20 cellular contexts compared by ENCODE assay signal in genomic region chr3:133410191-133410892, GRCh38. TPM values are rescaled to one million over a fixed set of nuclear protein-coding genes. Genes with fewer than 3 reads are reported as not detected.
DNase-seq lines count a peak whose midpoint lies in the region; ATAC-seq, FAIRE-seq and TF ChIP-seq lines count a peak whose summit lies in the region.
"Had no signal": no experiment of that assay in that cellular context is flagged by ENCODE, and none has a peak within 500 bp of the region (broad histone marks: within the 10 kb centered on the region; RNA-seq: fewer than 3 reads in every experiment).

No MANE protein-coding gene starts in this region.

- H3K27ac ChIP-seq in right lobe of liver (no peak overlapping the region), HepG2 (ENCODE audit: extremely low read length, insufficient read depth, low read length) (no peak overlapping the region), K562 (ENCODE audit: extremely low read depth, low read depth, low read length) (no peak overlapping the region), smooth muscle cell (ENCODE audit: low read depth) (no peak overlapping the region)
- H3K27ac ChIP-seq: 22Rv1, SJCRH30 had no signal

- no peaks in the 10 kb centered on the region for H3K36me3 Mint-ChIP-seq in activated CD8-positive, alpha-beta memory T cell treated with anti-CD3 and anti-CD28 coated beads, Interleukin-2, amount 10 ng/mL, durations not matched to agents 7 days and 5 days
- H3K36me3 Mint-ChIP-seq: CD4-positive, CD25-positive, alpha-beta regulatory T cell had no signal

- H3K4me3 Mint-ChIP-seq in activated CD8-positive, alpha-beta memory T cell treated with anti-CD3 and anti-CD28 coated beads, Interleukin-2, amount 10 ng/mL, durations not matched to agents 7 days and 5 days: no peak overlapping the region
- H3K4me3 Mint-ChIP-seq: CD4-positive, CD25-positive, alpha-beta regulatory T cell had no signal

- FAIRE-seq in HepG2 (lab: Jason Lieb, UNC) (no peak), K562 (lab: Jason Lieb, UNC) (no peak)
- FAIRE-seq: GM12878, H54, HTR-8/SVneo had no signal

- H3K36me3 ChIP-seq in right lobe of liver (no peaks in the 10 kb centered on the region), HepG2 (replicated peaks in 1 of 2; ENCODE audit: control insufficient read depth in 1 of 2, insufficient read depth in 2 of 2, low read length in 2 of 2) (no peaks in the 10 kb centered on the region), K562 (ENCODE audit: control insufficient read depth, insufficient read depth, low read length) (no peaks in the 10 kb centered on the region), smooth muscle cell (ENCODE audit: low read depth) (no peaks in the 10 kb centered on the region)
- H3K36me3 ChIP-seq: SJCRH30 had no signal

- no peak for TF ChIP-seq CTCF in right lobe of liver (IDR thresholded peaks at IDR 0.05)
- no peak for TF ChIP-seq CTCF in HepG2 (CRISPR knock-in tag; IDR thresholded peaks at IDR 0.05)
- TF ChIP-seq CTCF in K562 (IDR thresholded peaks at IDR 0.05 in 2 of 3, conservative IDR thresholded peaks at IDR 0.05 in 1 of 3; ENCODE audit: insufficient read depth in 2 of 3, low read depth in 1 of 3, low read length in 3 of 3): no peak
- no peak for TF ChIP-seq CTCF in smooth muscle cell (IDR thresholded peaks at IDR 0.05; ENCODE audit: borderline replicate concordance, insufficient read depth, poor library complexity, severe bottlenecking)

- no peak overlapping the region for H3K4me3 ChIP-seq in right lobe of liver
- H3K4me3 ChIP-seq in HepG2 (replicated peaks in 1 of 3; ENCODE audit: insufficient read depth in 1 of 3, low read depth in 2 of 3, low read length in 3 of 3): no peak overlapping the region
- no peak overlapping the region for H3K4me3 ChIP-seq in K562
- no peak overlapping the region for H3K4me3 ChIP-seq in smooth muscle cell
- H3K4me3 ChIP-seq: GM12878, SJCRH30 had no signal

- in situ Hi-C loops in HepG2 (cut with HindIII; ENCODE audit: extremely low pct_ligation_motif_present, low pct_unique_long_range_greater_than_20kb): no loop called here
- in situ Hi-C loops in K562 (cut with MboI): no loop called here

- no peak overlapping the region for H3K9ac ChIP-seq in HepG2 (ENCODE audit: insufficient read depth, low read depth, low read length)
- no peak overlapping the region for H3K9ac ChIP-seq in K562 (ENCODE audit: insufficient read depth in 1 of 2, low read depth in 2 of 2, low read length in 2 of 2)
- no peak overlapping the region for H3K9ac ChIP-seq in smooth muscle cell (ENCODE audit: low read depth)

- no peak for TF ChIP-seq EP300 in HepG2 (IDR thresholded peaks at IDR 0.05; ENCODE audit: low read depth in 2 of 2, low read length in 2 of 2)
- no peak for TF ChIP-seq EP300 in HepG2 (CRISPR knock-in tag; IDR thresholded peaks at IDR 0.05; ENCODE audit: borderline replicate concordance)
- no peak for TF ChIP-seq EP300 in K562 (IDR thresholded peaks at IDR 0.05; ENCODE audit: low read length)

- peaks cover 9% of the 10 kb centered on the region for H3F3A ChIP-seq in smooth muscle cell (ENCODE audit: low read depth)

- ATAC-seq in right lobe of liver (peak in 3 of 4 donors; percentile 47 to 68 (median 54)), HepG2 (no peak), K562 (peak; percentile 42; the same call in 2 of the 3 replicates), left lobe of liver (peak; percentile 61), GM19023 (IDR thresholded peaks at IDR 0.05; ENCODE audit: unreplicated experiment) (no peak)
- ATAC-seq in activated CD8-positive, alpha-beta memory T cell treated with anti-CD3 and anti-CD28 coated beads, Interleukin-2, amount 10 ng/mL, durations not matched to agents 7 days and 5 days: no peak
- ATAC-seq: GM12878 had no signal

- peaks cover 3% of the 10 kb centered on the region for H3K4me1 Mint-ChIP-seq in activated CD8-positive, alpha-beta memory T cell treated with anti-CD3 and anti-CD28 coated beads, Interleukin-2, amount 10 ng/mL, durations not matched to agents 7 days and 5 days

- no peak for TF ChIP-seq POLR2A in right lobe of liver (IDR thresholded peaks at IDR 0.05)
- TF ChIP-seq POLR2A in HepG2 (IDR thresholded peaks at IDR 0.05; ENCODE audit: insufficient read depth in 1 of 2, low read depth in 2 of 2, low read length in 2 of 2): no peak
- TF ChIP-seq POLR2A in K562 (conservative IDR thresholded peaks at IDR 0.05): no peak

- CTCF ChIA-PET in HepG2 (lab: Yijun Ruan, JAX; ENCODE audit: low intra/inter-chr PET ratio, low total read pairs): no interaction called here
- CTCF ChIA-PET in K562 (lab: Yijun Ruan, JAX; ENCODE audit: low intra/inter-chr PET ratio): no interaction called here
- CTCF ChIA-PET in activated CD8-positive, alpha-beta memory T cell treated with anti-CD3 and anti-CD28 coated beads, Interleukin-2, amount 10 ng/mL, durations not matched to agents 7 days and 5 days (lab: Charles Lee): no interaction called here

- no peaks in the 10 kb centered on the region for H3K9me3 Mint-ChIP-seq in activated CD8-positive, alpha-beta memory T cell treated with anti-CD3 and anti-CD28 coated beads, Interleukin-2, amount 10 ng/mL, durations not matched to agents 7 days and 5 days (ENCODE audit: low read depth)

- H3K27ac Mint-ChIP-seq in activated CD8-positive, alpha-beta memory T cell treated with anti-CD3 and anti-CD28 coated beads, Interleukin-2, amount 10 ng/mL, durations not matched to agents 7 days and 5 days: no peak overlapping the region
- H3K27ac Mint-ChIP-seq: CD4-positive, CD25-positive, alpha-beta regulatory T cell had no signal

- no peaks in the 10 kb centered on the region for H3K9me1 ChIP-seq in K562 (ENCODE audit: control insufficient read depth, insufficient read depth, low read length)

- DNase-seq in right lobe of liver (no peak), HepG2 (ENCODE audit: low spot score) (no peak), K562 (ENCODE audit: extremely low read depth in 1 of 4, low spot score in 3 of 4) (peak in 1 of 4 experiments; percentile 5), left lobe of liver (ENCODE audit: low spot score) (no peak), smooth muscle cell (lab: John Stamatoyannopoulos, UW; ENCODE audit: unreplicated experiment) (no peak), Ammon's horn (ENCODE audit: low spot score) (no peak)
- no peak for DNase-seq in activated CD8-positive, alpha-beta memory T cell treated with anti-CD3 and anti-CD28 coated beads, Interleukin-2, amount 10 ng/mL, durations not matched to agents 7 days and 5 days
- DNase-seq: AML-193; CD4-positive, CD25-positive, alpha-beta regulatory T cell; EL; NCI-H1092 treated with DMSO at 0.1 percent for 48 hours; NCI-H2081; NCI-H510A; NCI-H82; SJCRH30 had no signal

- H3K27me3 ChIP-seq in right lobe of liver (no peaks in the 10 kb centered on the region), HepG2 (ENCODE audit: control insufficient read depth in 1 of 2, insufficient read depth in 2 of 2, low read length in 2 of 2) (peaks cover 0 to 15% of the 10 kb centered on the region in 2 experiments; a peak in 3 of 5 replicates), K562 (ENCODE audit: control insufficient read depth in 2 of 2, insufficient read depth in 2 of 2, low read length in 2 of 2) (peaks cover 2 to 11% of the 10 kb centered on the region in 2 experiments; a peak in 3 of 5 replicates), smooth muscle cell (ENCODE audit: low read depth) (no peaks in the 10 kb centered on the region)
- H3K27me3 ChIP-seq: SJCRH30 had no signal

- H3K9me3 ChIP-seq in right lobe of liver: no peaks in the 10 kb centered on the region
- no peaks in the 10 kb centered on the region for H3K9me3 ChIP-seq in HepG2 (ENCODE audit: low read length)
- H3K9me3 ChIP-seq in K562 (replicated peaks; ENCODE audit: control insufficient read depth, insufficient read depth, low read depth, low read length): no peaks in the 10 kb centered on the region
- no peaks in the 10 kb centered on the region for H3K9me3 ChIP-seq in smooth muscle cell (replicated peaks; ENCODE audit: low read depth)
- H3K9me3 ChIP-seq: SJCRH30 had no signal

- POLR2A ChIA-PET in HepG2 (lab: Yijun Ruan, JAX): no interaction called here
- POLR2A ChIA-PET in K562 (lab: Yijun Ruan, JAX): interaction anchor here (0.6 kb wide), 1 partner anchor 880 kb away, joined by 4 read pairs; no protein-coding TSS in a partner anchor

- no peaks in the 10 kb centered on the region for H3K4me1 ChIP-seq in right lobe of liver
- no peaks in the 10 kb centered on the region for H3K4me1 ChIP-seq in HepG2 (ENCODE audit: insufficient read depth, low read length)
- peaks cover 0 to 3% of the 10 kb centered on the region in 2 experiments; a peak in 1 of 5 replicates for H3K4me1 ChIP-seq in K562 (replicated peaks in 1 of 2; ENCODE audit: control insufficient read depth in 2 of 2, insufficient read depth in 2 of 2, low read length in 2 of 2)
- peaks cover 22% of the 10 kb centered on the region for H3K4me1 ChIP-seq in smooth muscle cell (ENCODE audit: low read depth)

- TF ChIP-seq RAD21 in HepG2 (CRISPR knock-in tag; IDR thresholded peaks at IDR 0.05) (no peak), K562 (CRISPR knock-in tag; conservative IDR thresholded peaks at IDR 0.05 in 1 of 2, IDR thresholded peaks at IDR 0.05 in 1 of 2) (no peak)

- no peaks in the 10 kb centered on the region for H4K20me1 ChIP-seq in HepG2 (ENCODE audit: insufficient read depth, low read length)
- H4K20me1 ChIP-seq in K562 (replicated peaks; ENCODE audit: control insufficient read depth, insufficient read depth, low read length): no peaks in the 10 kb centered on the region
- no peaks in the 10 kb centered on the region for H4K20me1 ChIP-seq in smooth muscle cell (ENCODE audit: low read depth)

- 41% methylated on average over 11 of the region's 17 CpGs for WGBS in right lobe of liver (ENCODE audit: insufficient coverage, low coverage, low lambda C conversion rate, missing lambda C conversion rate)
- WGBS in HepG2 (ENCODE audit: low lambda C conversion rate): 17% methylated on average over 16 of the region's 17 CpGs
- 4% methylated on average over 17 of the region's 17 CpGs for WGBS in K562 (ENCODE audit: insufficient coverage, low coverage, missing lambda C conversion rate)
- 73% methylated on average over 17 of the region's 17 CpGs for WGBS in smooth muscle cell (ENCODE audit: low lambda C conversion rate)

- BruUV-seq in HepG2 (replicated peaks; lab: Mats Ljungman, UMichigan) (no TSS peak), K562 (replicated peaks; lab: Mats Ljungman, UMichigan) (no TSS peak)

- intact Hi-C loops in right lobe of liver (cut with DNase I): no loop called here
- intact Hi-C loops in HepG2 (cut with micrococcal nuclease; ENCODE audit: unreplicated experiment): no loop called here
- intact Hi-C loops in K562 (cut with micrococcal nuclease): no loop called here

- H3K79me2 ChIP-seq in HepG2 (ENCODE audit: insufficient read depth, low read length): no peaks in the 10 kb centered on the region
- H3K79me2 ChIP-seq in K562 (ENCODE audit: control insufficient read depth, insufficient read depth, low read length): no peaks in the 10 kb centered on the region
- no peaks in the 10 kb centered on the region for H3K79me2 ChIP-seq in smooth muscle cell (ENCODE audit: low read depth)

- no peaks in the 10 kb centered on the region for H3K27me3 Mint-ChIP-seq in activated CD8-positive, alpha-beta memory T cell treated with anti-CD3 and anti-CD28 coated beads, Interleukin-2, amount 10 ng/mL, durations not matched to agents 7 days and 5 days

- no peak overlapping the region for H2AFZ ChIP-seq in HepG2 (ENCODE audit: low read length)
- H2AFZ ChIP-seq in K562 (ENCODE audit: low read depth, low read length): no peak overlapping the region
- no peak overlapping the region for H2AFZ ChIP-seq in smooth muscle cell (ENCODE audit: low read depth)

- no peak overlapping the region for H3K4me2 ChIP-seq in HepG2 (ENCODE audit: low read depth, low read length)
- H3K4me2 ChIP-seq in K562 (ENCODE audit: insufficient read depth, low read length): no peak overlapping the region
- H3K4me2 ChIP-seq in smooth muscle cell: peak overlapping the region; percentile 51

RNA-seq across cellular contexts. Expression of gene BFSP2, which starts 10.5 kb away (rescaled TPM):
- total RNA-seq in right lobe of liver (not detected), HepG2 (2016; rRNA removed; fragmentation: Illumina TruSeq; extraction: Trizol) (not detected in 2 replicates), K562 (2014; rRNA removed) (not detected in 2 replicates), K562 (2014; rRNA removed; fragmentation: Illumina TruSeq; extraction: Trizol) (not detected in 2 replicates), K562 (2015; rRNA removed; fragmentation: Illumina TruSeq; extraction: Trizol) (not detected in 2 replicates), K562 (2021) (not detected in 2 replicates), left lobe of liver (not detected), smooth muscle cell (not detected in 2 replicates)
- total RNA-seq in HepG2 (2016; cell fraction: cytosol; rRNA removed; fragmentation: Illumina TruSeq; extraction: Trizol; ENCODE audit: low read depth): not detected in 2 replicates
- total RNA-seq in HepG2 (2016; cell fraction: insoluble cytoplasmic fraction; rRNA removed; fragmentation: Illumina TruSeq; extraction: Trizol): not detected in 2 replicates
- total RNA-seq in HepG2 (2016; cell fraction: membrane; rRNA removed; fragmentation: Illumina TruSeq; extraction: Trizol): not detected in 2 replicates
- not detected in 2 replicates for total RNA-seq in HepG2 (2016; cell fraction: nucleus; rRNA removed; fragmentation: Illumina TruSeq; extraction: Trizol)
- polyA plus RNA-seq in HepG2 (2011; rRNA removed) (not detected in 2 replicates), K562 (2011; rRNA removed) (not detected in 2 replicates), K562 (2014; fragmentation: Illumina TruSeq; extraction: Trizol) (not detected in 2 replicates), K562 (2014; fragmentation: Nextera tagmentation; extraction: Ambion mirVana) (not detected), K562 (2014; rRNA removed) (not detected in 2 replicates), smooth muscle cell (not detected in 2 replicates)
- not detected in 2 replicates for polyA plus RNA-seq in HepG2 (2011; cell fraction: cytosol; rRNA removed)
- not detected in 2 replicates for polyA plus RNA-seq in HepG2 (2011; cell fraction: nucleus; rRNA removed)
- not detected in 2 replicates for polyA plus RNA-seq in HepG2 (2012)
- not detected in 2 replicates for polyA plus RNA-seq in HepG2 (2016; cell fraction: cytosol; fragmentation: Illumina TruSeq; extraction: Trizol; ENCODE audit: low read depth)
- not detected in 2 replicates for polyA plus RNA-seq in HepG2 (2016; cell fraction: insoluble cytoplasmic fraction; fragmentation: Illumina TruSeq; extraction: Trizol; ENCODE audit: low read depth)
- not detected in 2 replicates for polyA plus RNA-seq in HepG2 (2016; cell fraction: membrane; fragmentation: Illumina TruSeq; extraction: Trizol; ENCODE audit: low read depth)
- polyA plus RNA-seq in HepG2 (2016; cell fraction: nucleus; fragmentation: Illumina TruSeq; extraction: Trizol; ENCODE audit: insufficient read depth, low read depth): not detected in 2 replicates
- polyA minus RNA-seq in HepG2 (2011; rRNA and poly(A)+ RNA removed; ENCODE audit: low replicate concordance): not detected in 2 replicates
- not detected in 2 replicates for polyA minus RNA-seq in HepG2 (2011; cell fraction: cytosol; rRNA and poly(A)+ RNA removed)
- polyA minus RNA-seq in HepG2 (2011; cell fraction: nucleus; rRNA and poly(A)+ RNA removed): not detected in 2 replicates
- not detected in 2 replicates for total RNA-seq in K562 (2011; cell fraction: chromatin; rRNA removed; ENCODE audit: low replicate concordance)
- not detected in 2 replicates for total RNA-seq in K562 (2011; cell fraction: nucleolus; rRNA removed)
- total RNA-seq in K562 (2011; cell fraction: nucleoplasm; rRNA removed): not detected in 2 replicates
- polyA plus RNA-seq in K562 (2011; cell fraction: cytosol; rRNA removed): not detected in 2 replicates
- not detected in 2 replicates for polyA plus RNA-seq in K562 (2011; cell fraction: nucleus; rRNA removed)
- not detected in 2 replicates for polyA plus RNA-seq in K562 (2012)
- not detected in 2 replicates for polyA minus RNA-seq in K562 (2011; rRNA and poly(A)+ RNA removed)
- not detected in 2 replicates for polyA minus RNA-seq in K562 (2011; cell fraction: cytosol; rRNA and poly(A)+ RNA removed)
- not detected in 2 replicates for polyA minus RNA-seq in K562 (2011; cell fraction: nucleus; rRNA and poly(A)+ RNA removed)
- 1 to 10 TPM; 1.2 to 2.1 TPM for total RNA-seq in activated CD8-positive, alpha-beta memory T cell treated with anti-CD3 and anti-CD28 coated beads, Interleukin-2, amount 10 ng/mL, durations not matched to agents 7 days and 5 days
- total RNA-seq: SJCRH30 had no signal

Comparison
In these comparisons a context has a peak if more than half of its experiments do, and no peak if none do; other contexts are left out.
1. ATAC-seq: peak in right lobe of liver (3 of 4), K562 (single experiment) and left lobe of liver (single experiment); none in HepG2 (single experiment), activated CD8-positive, alpha-beta memory T cell treated with anti-CD3 and anti-CD28 coated beads, Interleukin-2, amount 10 ng/mL, durations not matched to agents 7 days and 5 days (single experiment) and GM19023 (single experiment).